15 cellular contexts compared by ENCODE assay signal in the genomic region with DNA sequence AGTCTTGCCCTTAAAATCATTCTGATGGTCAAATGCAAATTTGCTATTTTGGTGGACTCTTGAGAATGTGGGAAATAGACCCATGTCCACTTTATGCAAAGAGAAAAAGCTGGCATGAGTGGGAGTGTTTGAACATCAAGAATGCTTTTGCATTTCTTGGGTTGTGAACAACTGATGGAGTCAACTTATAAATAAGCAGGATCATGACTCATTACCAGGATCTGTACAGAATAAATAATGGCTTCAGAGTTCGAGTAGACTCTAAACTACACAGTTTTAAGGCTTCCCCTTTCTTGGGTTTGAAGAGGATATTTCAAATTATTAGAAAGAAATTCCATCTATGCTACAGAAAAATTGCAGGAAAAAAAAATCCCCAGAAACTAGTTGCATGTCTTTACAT.
DNase-seq lines count a peak whose midpoint lies in the region; ATAC-seq, FAIRE-seq and TF ChIP-seq lines count a peak whose summit lies in the region.
"Had no signal": no experiment of that assay in that cellular context is flagged by ENCODE, and none has a peak within 500 bp of the region (broad histone marks: within the 10 kb centered on the region; RNA-seq: fewer than 3 reads in every experiment).

No MANE protein-coding gene starts in this region.

- H4K91ac ChIP-seq in mesenchymal stem cell (ENCODE audit: low read length) = no peak overlapping the region

- H3K18ac ChIP-seq in mesenchymal stem cell (ENCODE audit: low read depth in 1 of 2, low read length in 2 of 2) = no peak overlapping the region

- H3K36me3 Mint-ChIP-seq in glutamatergic neuron (ENCODE audit: unreplicated experiment) = peaks cover 4% of the 10 kb centered on the region

- no peak overlapping the region for H3K14ac ChIP-seq in mesenchymal stem cell (ENCODE audit: low read length in 2 of 2)

- no peak overlapping the region for H2BK12ac ChIP-seq in mesenchymal stem cell (ENCODE audit: low read length in 2 of 2)

- no peak overlapping the region for H3K23ac ChIP-seq in mesenchymal stem cell (ENCODE audit: low read length in 2 of 2)

- no peak overlapping the region for H3K4ac ChIP-seq in mesenchymal stem cell (ENCODE audit: low read depth in 1 of 2, low read length in 2 of 2)

- no CpG with 5 or more reads among the region's 1 CpG for WGBS in mesenchymal stem cell
- 42% methylated on average over 1 of the region's 1 CpG for WGBS in esophagus muscularis mucosa

- no peak overlapping the region for H2BK120ac ChIP-seq in mesenchymal stem cell (ENCODE audit: low read depth, low read length)

- H3K27me3 Mint-ChIP-seq in glutamatergic neuron (ENCODE audit: unreplicated experiment) = peaks cover 4% of the 10 kb centered on the region

- TF ChIP-seq POLR2A in esophagus muscularis mucosa (IDR thresholded peaks at IDR 0.05; ENCODE audit: low read depth) = no peak

- no peak overlapping the region for H3K27ac ChIP-seq in AG04450 (ENCODE audit: low read depth, low read length)
- H3K27ac ChIP-seq in mesenchymal stem cell (ENCODE audit: low read length, poor library complexity, severe bottlenecking) = no peak overlapping the region
- H3K27ac ChIP-seq in esophagus muscularis mucosa (replicated peaks in 1 of 4) = no peak overlapping the region
- H3K27ac ChIP-seq: C4-2B had no signal

- no peak overlapping the region for H3K4me2 ChIP-seq in mesenchymal stem cell (ENCODE audit: low read length, poor library complexity, severe bottlenecking)

- no peak overlapping the region for H2AFZ ChIP-seq in mesenchymal stem cell (ENCODE audit: low read depth, low read length)

- DNase-seq in AG04450 (ENCODE audit: low read depth, low spot score) (peak; percentile 26), LHCN-M2 (ENCODE audit: low read depth) (peak; percentile 35), bronchial epithelial cell (ENCODE audit: low read depth) (peak; percentile 29), mesenchymal stem cell (peak; percentile 33), hypothalamus (lab: John Stamatoyannopoulos, UW) (no peak), glutamatergic neuron (no peak), esophagus muscularis mucosa (ENCODE audit: extremely low spot score) (no peak)
- DNase-seq: DMS153, H9, NCI-H1417, NCI-H187 treated with DMSO at 0.1 percent for 48 hours, NCI-H446 had no signal

- intact Hi-C loops in esophagus muscularis mucosa (cut with DNase I) = no loop called here

- TF ChIP-seq EP300 in esophagus muscularis mucosa (IDR thresholded peaks at IDR 0.05) = no peak

- H2AK5ac ChIP-seq in mesenchymal stem cell (ENCODE audit: low read length, severe bottlenecking) = no peak overlapping the region

- no peak overlapping the region for H3K4me3 ChIP-seq in AG04450 (ENCODE audit: low read depth, low read length)
- H3K4me3 ChIP-seq in bronchial epithelial cell (ENCODE audit: low read depth, low read length) = no peak overlapping the region
- no peak overlapping the region for H3K4me3 ChIP-seq in mesenchymal stem cell (ENCODE audit: insufficient read depth in 1 of 2, low read depth in 1 of 2, low read length in 2 of 2)
- no peak overlapping the region for H3K4me3 ChIP-seq in esophagus muscularis mucosa

- no peak for FAIRE-seq in bronchial epithelial cell (lab: Jason Lieb, UNC)
- FAIRE-seq: HTR-8/SVneo had no signal

- no peaks in the 10 kb centered on the region for H3K79me1 ChIP-seq in mesenchymal stem cell (replicated peaks; ENCODE audit: low read length, poor library complexity, severe bottlenecking)

- no peak overlapping the region for H3K27ac Mint-ChIP-seq in glutamatergic neuron (ENCODE audit: unreplicated experiment)
- H3K27ac Mint-ChIP-seq: H9 had no signal

- POLR2A ChIA-PET in AG04450 (lab: Yijun Ruan, JAX) = no interaction called here

- H3K27me3 ChIP-seq in AG04450 (ENCODE audit: control insufficient read depth, insufficient read depth, low read length) (no peaks in the 10 kb centered on the region), bronchial epithelial cell (ENCODE audit: control insufficient read depth, insufficient read depth, low read length) (no peaks in the 10 kb centered on the region), mesenchymal stem cell (ENCODE audit: control insufficient read depth in 1 of 2, insufficient read depth in 1 of 2, low read length in 2 of 2) (no peaks in the 10 kb centered on the region), esophagus muscularis mucosa (no peaks in the 10 kb centered on the region)

- no peak overlapping the region for H4K8ac ChIP-seq in mesenchymal stem cell (ENCODE audit: low read length)

- ATAC-seq in HG03571 (IDR thresholded peaks at IDR 0.05; ENCODE audit: unreplicated experiment) = no peak

- no peak overlapping the region for H2BK15ac ChIP-seq in mesenchymal stem cell (ENCODE audit: low read depth, poor library complexity, severe bottlenecking)

- CTCF ChIA-PET in AG04450 (lab: Charles Lee) = no interaction called here

- H2BK5ac ChIP-seq in mesenchymal stem cell (ENCODE audit: low read depth, low read length, poor library complexity, severe bottlenecking) = no peak overlapping the region

- no peak overlapping the region for H3K9ac ChIP-seq in mesenchymal stem cell (ENCODE audit: low read length)

- peaks cover 7% of the 10 kb centered on the region for H3K9me3 Mint-ChIP-seq in glutamatergic neuron (ENCODE audit: unreplicated experiment)
- H3K9me3 Mint-ChIP-seq: H9 had no signal

- H3K9me3 ChIP-seq in AG04450 (ENCODE audit: control insufficient read depth, insufficient read depth, low read length) (no peaks in the 10 kb centered on the region), mesenchymal stem cell (ENCODE audit: control insufficient read depth, low read length) (no peaks in the 10 kb centered on the region), esophagus muscularis mucosa (no peaks in the 10 kb centered on the region)

- H3K4me3 Mint-ChIP-seq in glutamatergic neuron (ENCODE audit: unreplicated experiment) = no peak overlapping the region
- H3K4me3 Mint-ChIP-seq: H9 had no signal

- TF ChIP-seq CTCF in AG04450 (IDR thresholded peaks at IDR 0.05; ENCODE audit: low read depth, low read length) (no peak), bronchial epithelial cell (IDR thresholded peaks at IDR 0.05; ENCODE audit: insufficient read depth, low read length, severe bottlenecking) (no peak), glutamatergic neuron (IDR thresholded peaks at IDR 0.05; ENCODE audit: partially characterized antibody, unreplicated experiment) (no peak), esophagus muscularis mucosa (IDR thresholded peaks at IDR 0.05) (no peak)

- H3K36me3 ChIP-seq in bronchial epithelial cell (ENCODE audit: control insufficient read depth, insufficient read depth, low read length) = no peaks in the 10 kb centered on the region
- no peaks in the 10 kb centered on the region for H3K36me3 ChIP-seq in mesenchymal stem cell (ENCODE audit: control insufficient read depth in 1 of 2, insufficient read depth in 2 of 2, low read depth in 1 of 2, low read length in 2 of 2)
- H3K36me3 ChIP-seq in esophagus muscularis mucosa = no peaks in the 10 kb centered on the region

- H3K4me1 ChIP-seq in mesenchymal stem cell (ENCODE audit: control insufficient read depth, insufficient read depth, low read depth, low read length) (no peaks in the 10 kb centered on the region), esophagus muscularis mucosa (no peaks in the 10 kb centered on the region)

- H3K4me1 Mint-ChIP-seq in glutamatergic neuron (ENCODE audit: low read depth, unreplicated experiment) = peaks cover 35% of the 10 kb centered on the region

Comparison
In these comparisons a context has a peak if more than half of its experiments do, and no peak if none do; other contexts are left out.
1. DNase-seq: peak in AG04450 (single experiment), LHCN-M2 (single experiment), bronchial epithelial cell (single experiment) and mesenchymal stem cell (single experiment); none in hypothalamus (0 of 51), glutamatergic neuron (single experiment) and esophagus muscularis mucosa (single experiment).